31 cellular contexts compared by ENCODE assay signal in the genomic region with DNA sequence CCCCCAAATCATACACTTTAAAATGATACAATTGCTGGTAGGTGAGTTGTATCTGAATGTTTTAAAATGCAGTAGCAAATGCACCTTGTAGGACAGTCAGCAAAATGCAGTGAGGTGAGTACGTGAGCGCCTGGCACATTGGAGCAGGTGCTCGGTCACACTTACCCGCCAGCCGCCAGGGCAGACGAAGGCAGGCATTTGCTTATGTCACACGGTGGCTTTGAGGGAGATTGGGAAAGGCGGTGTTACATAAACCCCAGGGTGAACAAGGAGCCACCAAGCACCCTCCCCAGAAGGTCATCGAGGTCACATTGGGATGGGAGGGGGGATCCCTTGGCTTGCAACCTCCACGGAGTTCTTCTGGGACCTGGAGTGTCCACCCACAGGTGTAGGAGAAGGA. TPM values are rescaled to one million over a fixed set of nuclear protein-coding genes. Genes with fewer than 3 reads are reported as not detected.
DNase-seq lines count a peak whose midpoint lies in the region; ATAC-seq and TF ChIP-seq lines count a peak whose summit lies in the region.
"Had no signal": no experiment of that assay in that cellular context is flagged by ENCODE, and none has a peak within 500 bp of the region (broad histone marks: within the 10 kb centered on the region; RNA-seq: fewer than 3 reads in every experiment).

No MANE protein-coding gene starts in this region.

- no peak overlapping the region for H3K4me2 ChIP-seq in osteoblast (ENCODE audit: insufficient read depth, low read length)
- H3K4me2 ChIP-seq: A549 had no signal

- H3K27ac Mint-ChIP-seq in activated CD4-positive, alpha-beta T cell treated with anti-CD3 and anti-CD28 coated beads, Interleukin-2, amount 10 ng/mL, durations not matched to agents 7 days and 5 days = peak overlapping the region; percentile 46
- H3K27ac Mint-ChIP-seq in activated CD4-positive, alpha-beta memory T cell treated with anti-CD3 and anti-CD28 coated beads, Interleukin-2, amount 10 ng/mL, durations not matched to agents 7 days and 5 days = no peak overlapping the region
- H3K27ac Mint-ChIP-seq: stimulated activated naive CD8-positive, alpha-beta T cell treated with anti-CD3 and anti-CD28 coated beads, Interleukin-15, Interleukin-2, amounts not matched to agents 100 ng/mL and 50 ng/mL, for 24 hours had no signal

- H4K20me1 ChIP-seq in osteoblast (ENCODE audit: insufficient read depth, low read length) = no peaks in the 10 kb centered on the region

- H3K27me3 ChIP-seq in osteoblast (ENCODE audit: insufficient read depth, low read length) = no peaks in the 10 kb centered on the region
- H3K27me3 ChIP-seq: heart right ventricle, vagina had no signal

- no peak overlapping the region for H3K4me3 Mint-ChIP-seq in activated CD4-positive, alpha-beta T cell treated with anti-CD3 and anti-CD28 coated beads, Interleukin-2, amount 10 ng/mL, durations not matched to agents 7 days and 5 days
- H3K4me3 Mint-ChIP-seq in activated CD4-positive, alpha-beta memory T cell treated with anti-CD3 and anti-CD28 coated beads, Interleukin-2, amount 10 ng/mL, durations not matched to agents 7 days and 5 days = no peak overlapping the region
- H3K4me3 Mint-ChIP-seq: stimulated activated naive CD8-positive, alpha-beta T cell treated with anti-CD3 and anti-CD28 coated beads, Interleukin-15, Interleukin-2, amounts not matched to agents 100 ng/mL and 50 ng/mL, for 24 hours had no signal

- no peak overlapping the region for H3K4me3 ChIP-seq in osteoblast (ENCODE audit: insufficient read depth, low read length)
- H3K4me3 ChIP-seq: A549, heart right ventricle, thoracic aorta, vagina had no signal

- peaks cover 21% of the 10 kb centered on the region for H3K4me1 ChIP-seq in osteoblast (ENCODE audit: insufficient read depth, low read length)

- no peak for DNase-seq in activated CD4-positive, alpha-beta T cell treated with anti-CD3 and anti-CD28 coated beads, Interleukin-2, amount 10 ng/mL, durations not matched to agents 7 days and 5 days
- no peak for DNase-seq in activated CD4-positive, alpha-beta T cell treated with anti-CD3 and anti-CD28 coated beads, Interleukin-2, amount 50 U/mL, for 1 hour
- DNase-seq in SKM-1 (lab: John Stamatoyannopoulos, UW; ENCODE audit: unreplicated experiment) (peak; percentile 85), osteoblast (ENCODE audit: insufficient read length, low spot score, missing footprints) (peak; percentile 41), germinal center (ENCODE audit: low spot score) (no peak)
- DNase-seq in activated CD4-positive, alpha-beta memory T cell treated with anti-CD3 and anti-CD28 coated beads, Interleukin-2, amount 10 ng/mL, durations not matched to agents 7 days and 5 days = no peak
- DNase-seq: activated CD4-positive, alpha-beta T cell treated with anti-CD3 and anti-CD28 coated beads for 4 hours; activated T-cell treated with anti-CD3 and anti-CD28 coated beads, Interleukin-2, amount 50 U/mL, for 48 hours; caudate nucleus; DMS 273 treated with DMSO at 0.1 percent for 48 hours; EL; H7; heart right ventricle; left ventricle myocardium superior; mesendoderm; NCI-H1092 treated with DMSO at 0.1 percent for 48 hours; NCI-H1694 treated with DMSO at 0.1 percent for 48 hours; PC-3; posterior cingulate gyrus; right cardiac atrium; stimulated activated CD8-positive, alpha-beta memory T cell treated with anti-CD3 and anti-CD28 coated beads, Interleukin-4, amount 100 ng/mL, for 48 hours; SW 1271; T1000; WERI-Rb-1 had no signal

- H3K79me2 ChIP-seq in osteoblast (ENCODE audit: insufficient read depth, low read length) = no peaks in the 10 kb centered on the region

- H3K4me1 Mint-ChIP-seq in activated CD4-positive, alpha-beta T cell treated with anti-CD3 and anti-CD28 coated beads, Interleukin-2, amount 10 ng/mL, durations not matched to agents 7 days and 5 days = peaks cover 71% of the 10 kb centered on the region
- peaks cover 77% of the 10 kb centered on the region for H3K4me1 Mint-ChIP-seq in activated CD4-positive, alpha-beta memory T cell treated with anti-CD3 and anti-CD28 coated beads, Interleukin-2, amount 10 ng/mL, durations not matched to agents 7 days and 5 days

- H3K27ac ChIP-seq in KOPT-K1 (ENCODE audit: low read depth, low read length, poor library complexity, severe bottlenecking) (peak overlapping the region; percentile 90), osteoblast (ENCODE audit: low read depth, low read length) (peak overlapping the region; percentile 55)
- H3K27ac ChIP-seq: A549, thoracic aorta, vagina, WERI-Rb-1 had no signal

- H3K27me3 Mint-ChIP-seq in activated CD4-positive, alpha-beta T cell treated with anti-CD3 and anti-CD28 coated beads, Interleukin-2, amount 10 ng/mL, durations not matched to agents 7 days and 5 days = no peaks in the 10 kb centered on the region
- H3K27me3 Mint-ChIP-seq in activated CD4-positive, alpha-beta memory T cell treated with anti-CD3 and anti-CD28 coated beads, Interleukin-2, amount 10 ng/mL, durations not matched to agents 7 days and 5 days = no peaks in the 10 kb centered on the region
- H3K27me3 Mint-ChIP-seq: stimulated activated naive CD8-positive, alpha-beta T cell treated with anti-CD3 and anti-CD28 coated beads, Interleukin-15, Interleukin-2, amounts not matched to agents 100 ng/mL and 50 ng/mL, for 24 hours had no signal

- no peak overlapping the region for H2AFZ ChIP-seq in osteoblast (ENCODE audit: low read length)

- H3K36me3 ChIP-seq in KOPT-K1 (ENCODE audit: insufficient read depth, low read length) (peaks cover 42% of the 10 kb centered on the region), osteoblast (ENCODE audit: insufficient read depth, low read length) (no peaks in the 10 kb centered on the region)
- H3K36me3 ChIP-seq: heart right ventricle, thoracic aorta, vagina, WERI-Rb-1 had no signal

- CTCF ChIA-PET in activated CD4-positive, alpha-beta T cell treated with anti-CD3 and anti-CD28 coated beads, Interleukin-2, amount 10 ng/mL, durations not matched to agents 7 days and 5 days (lab: Charles Lee) = no interaction called here
- CTCF ChIA-PET in activated CD4-positive, alpha-beta memory T cell treated with anti-CD3 and anti-CD28 coated beads, Interleukin-2, amount 10 ng/mL, durations not matched to agents 7 days and 5 days (lab: Charles Lee) = no interaction called here

- H3K9me3 ChIP-seq in KOPT-K1 (ENCODE audit: insufficient read depth, low read length, poor library complexity, severe bottlenecking) (no peaks in the 10 kb centered on the region), osteoblast (ENCODE audit: low read depth, low read length) (no peaks in the 10 kb centered on the region)
- H3K9me3 ChIP-seq: A549, heart right ventricle, thoracic aorta, vagina had no signal

- peaks cover 57% of the 10 kb centered on the region for H3K36me3 Mint-ChIP-seq in activated CD4-positive, alpha-beta T cell treated with anti-CD3 and anti-CD28 coated beads, Interleukin-2, amount 10 ng/mL, durations not matched to agents 7 days and 5 days (ENCODE audit: low read depth)
- H3K36me3 Mint-ChIP-seq in activated CD4-positive, alpha-beta memory T cell treated with anti-CD3 and anti-CD28 coated beads, Interleukin-2, amount 10 ng/mL, durations not matched to agents 7 days and 5 days (ENCODE audit: low read depth) = peaks cover 73% of the 10 kb centered on the region

- ATAC-seq in HG02610 (IDR thresholded peaks at IDR 0.05; ENCODE audit: unreplicated experiment) = no peak
- ATAC-seq: A549, heart right ventricle, left ventricle myocardium superior, PC-3, right cardiac atrium had no signal

- H3K9me3 Mint-ChIP-seq in activated CD4-positive, alpha-beta T cell treated with anti-CD3 and anti-CD28 coated beads, Interleukin-2, amount 10 ng/mL, durations not matched to agents 7 days and 5 days = no peaks in the 10 kb centered on the region
- no peaks in the 10 kb centered on the region for H3K9me3 Mint-ChIP-seq in activated CD4-positive, alpha-beta memory T cell treated with anti-CD3 and anti-CD28 coated beads, Interleukin-2, amount 10 ng/mL, durations not matched to agents 7 days and 5 days
- H3K9me3 Mint-ChIP-seq: stimulated activated naive CD8-positive, alpha-beta T cell treated with anti-CD3 and anti-CD28 coated beads, Interleukin-15, Interleukin-2, amounts not matched to agents 100 ng/mL and 50 ng/mL, for 24 hours had no signal

- POLR2A ChIA-PET in activated CD4-positive, alpha-beta T cell treated with anti-CD3 and anti-CD28 coated beads, Interleukin-2, amount 10 ng/mL, durations not matched to agents 7 days and 5 days (lab: Charles Lee) = no interaction called here
- POLR2A ChIA-PET in activated CD4-positive, alpha-beta memory T cell treated with anti-CD3 and anti-CD28 coated beads, Interleukin-2, amount 10 ng/mL, durations not matched to agents 7 days and 5 days (lab: Charles Lee) = no interaction called here

- TF ChIP-seq CTCF in osteoblast (IDR thresholded peaks at IDR 0.05; ENCODE audit: extremely low read depth, low read depth, low read length) = no peak

RNA-seq across cellular contexts. Expression of gene OSM, which starts 6.5 kb away (rescaled TPM):
- 10 to 100 TPM; 74.7 to 80.5 TPM for total RNA-seq in activated CD4-positive, alpha-beta T cell treated with anti-CD3 and anti-CD28 coated beads, Interleukin-2, amount 10 ng/mL, durations not matched to agents 7 days and 5 days
- total RNA-seq in osteoblast = not detected in 2 replicates
- total RNA-seq in activated CD4-positive, alpha-beta memory T cell treated with anti-CD3 and anti-CD28 coated beads, Interleukin-2, amount 10 ng/mL, durations not matched to agents 7 days and 5 days = 100 to 1,000 TPM; 103 to 107 TPM
- total RNA-seq: H7, left ventricle myocardium superior, LHCN-M2, PC-3, vagina had no signal

RNA-seq across cellular contexts. Expression of gene CASTOR1, which starts 16.1 kb away (rescaled TPM):
- 10 to 100 TPM; 16.7 to 20.0 TPM for total RNA-seq in activated CD4-positive, alpha-beta T cell treated with anti-CD3 and anti-CD28 coated beads, Interleukin-2, amount 10 ng/mL, durations not matched to agents 7 days and 5 days
- total RNA-seq in osteoblast = 5.3 and 5.8 TPM in 2 replicates
- 10 to 100 TPM; 14.2 to 14.6 TPM for total RNA-seq in activated CD4-positive, alpha-beta memory T cell treated with anti-CD3 and anti-CD28 coated beads, Interleukin-2, amount 10 ng/mL, durations not matched to agents 7 days and 5 days

RNA-seq across cellular contexts. Expression of gene LIF, which starts 26.6 kb away (rescaled TPM):
- 100 to 1,000 TPM; 102 to 103 TPM for total RNA-seq in activated CD4-positive, alpha-beta T cell treated with anti-CD3 and anti-CD28 coated beads, Interleukin-2, amount 10 ng/mL, durations not matched to agents 7 days and 5 days
- 3.2 and 3.3 TPM in 2 replicates for total RNA-seq in osteoblast
- 10 to 100 TPM; 94.6 to 94.8 TPM for total RNA-seq in activated CD4-positive, alpha-beta memory T cell treated with anti-CD3 and anti-CD28 coated beads, Interleukin-2, amount 10 ng/mL, durations not matched to agents 7 days and 5 days

RNA-seq across cellular contexts. Expression of gene TBC1D10A, which starts 53.5 kb away (rescaled TPM):
- 10 to 100 TPM; 45.5 to 47.6 TPM for total RNA-seq in activated CD4-positive, alpha-beta T cell treated with anti-CD3 and anti-CD28 coated beads, Interleukin-2, amount 10 ng/mL, durations not matched to agents 7 days and 5 days
- 30.6 and 32.9 TPM in 2 replicates for total RNA-seq in osteoblast
- 10 to 100 TPM; 37.9 to 41.6 TPM for total RNA-seq in activated CD4-positive, alpha-beta memory T cell treated with anti-CD3 and anti-CD28 coated beads, Interleukin-2, amount 10 ng/mL, durations not matched to agents 7 days and 5 days

Comparison
In these comparisons a context has a peak if more than half of its experiments do, and no peak if none do; other contexts are left out.
1. DNase-seq: peak in SKM-1 (single experiment) and osteoblast (single experiment); none in activated CD4-positive, alpha-beta T cell treated with anti-CD3 and anti-CD28 coated beads, Interleukin-2, amount 10 ng/mL, durations not matched to agents 7 days and 5 days (single experiment), activated CD4-positive, alpha-beta T cell treated with anti-CD3 and anti-CD28 coated beads, Interleukin-2, amount 50 U/mL, for 1 hour (single experiment), germinal center (single experiment) and activated CD4-positive, alpha-beta memory T cell treated with anti-CD3 and anti-CD28 coated beads, Interleukin-2, amount 10 ng/mL, durations not matched to agents 7 days and 5 days (single experiment).
2. RNA of gene OSM, which starts 6.5 kb away (total RNA-seq): 103 to 107 TPM in activated CD4-positive, alpha-beta memory T cell treated with anti-CD3 and anti-CD28 coated beads, Interleukin-2, amount 10 ng/mL, durations not matched to agents 7 days and 5 days and 74.7 to 80.5 TPM in activated CD4-positive, alpha-beta T cell treated with anti-CD3 and anti-CD28 coated beads, Interleukin-2, amount 10 ng/mL, durations not matched to agents 7 days and 5 days; not detected in osteoblast; every median in the first group is over 10 times any median in the second.
3. RNA of gene LIF, which starts 26.6 kb away (total RNA-seq): 102 to 103 TPM in activated CD4-positive, alpha-beta T cell treated with anti-CD3 and anti-CD28 coated beads, Interleukin-2, amount 10 ng/mL, durations not matched to agents 7 days and 5 days and 94.6 to 94.8 TPM in activated CD4-positive, alpha-beta memory T cell treated with anti-CD3 and anti-CD28 coated beads, Interleukin-2, amount 10 ng/mL, durations not matched to agents 7 days and 5 days; 3.2 to 3.3 TPM in osteoblast; every median in the first group is over 10 times any median in the second.